ENCODE assay signal across 26 cellular contexts in genomic region chr6:100112855-100113508, GRCh38.
"Had no signal": no experiment of that assay in that cellular context is flagged by ENCODE, and none has a peak within 500 bp of the region (broad histone marks: within the 10 kb centered on the region; RNA-seq: fewer than 3 reads in every experiment).

No MANE protein-coding gene starts in this region.

- H3K4me1 ChIP-seq: esophagus squamous epithelium, pancreas, prostate gland, sigmoid colon, stomach, suprapubic skin, tibial nerve had no signal

- DNase-seq: activated CD4-positive, alpha-beta T cell treated with anti-CD3 and anti-CD28 coated beads for 36 hours; activated CD4-positive, CD25-positive, alpha-beta regulatory T cell; activated CD8-positive, alpha-beta memory T cell treated with anti-CD3 and anti-CD28 coated beads, Interleukin-2, amount 10 ng/mL, durations not matched to agents 7 days and 5 days; activated CD8-positive, alpha-beta T cell treated with anti-CD3 and anti-CD28 coated beads, Interleukin-2, amount 10 ng/mL, durations not matched to agents 7 days and 5 days; activated naive CD4-positive, alpha-beta T cell; activated T-cell treated with anti-CD3 and anti-CD28 coated beads, Interleukin-2, amount 50 U/mL, for 48 hours; anterior cingulate cortex; effector CD4-positive, alpha-beta T cell; esophagus squamous epithelium; left ventricle myocardium superior; mammary epithelial cell; naive thymus-derived CD4-positive, alpha-beta T cell; nucleus accumbens; pancreas; retina; sigmoid colon; stimulated activated CD4-positive, alpha-beta T cell treated with anti-CD3 and anti-CD28 coated beads, Interleukin-1b, Interleukin-23, amount 100 ng/mL, for 48 hours; stimulated activated CD4-positive, alpha-beta T cell treated with anti-CD3 and anti-CD28 coated beads, Interleukin-4, amount 100 ng/mL, for 4 hours; stimulated activated CD8-positive, alpha-beta memory T cell treated with anti-CD3 and anti-CD28 coated beads, Interleukin-4, amount 100 ng/mL, for 48 hours; stomach had no signal

- H3K36me3 ChIP-seq: esophagus squamous epithelium, pancreas, prostate gland, sigmoid colon, stomach, suprapubic skin, tibial nerve had no signal

- H3K9me3 ChIP-seq: esophagus squamous epithelium, pancreas, prostate gland, sigmoid colon, stomach, suprapubic skin, tibial nerve had no signal

- H3K27ac ChIP-seq: esophagus squamous epithelium, pancreas, prostate gland, sigmoid colon, stomach, suprapubic skin, tibial nerve had no signal

- ATAC-seq: activated CD4-positive, alpha-beta T cell treated with anti-CD3 and anti-CD28 coated beads for 36 hours; activated CD8-positive, alpha-beta memory T cell treated with anti-CD3 and anti-CD28 coated beads, Interleukin-2, amount 10 ng/mL, durations not matched to agents 7 days and 5 days; activated CD8-positive, alpha-beta T cell treated with anti-CD3 and anti-CD28 coated beads, Interleukin-2, amount 10 ng/mL, durations not matched to agents 7 days and 5 days; activated naive CD4-positive, alpha-beta T cell treated with anti-CD3 and anti-CD28 coated beads, Interleukin-2, amount 50 U/mL, for 72 hours; left ventricle myocardium superior; naive thymus-derived CD4-positive, alpha-beta T cell; pancreas; stimulated activated memory B cell treated with anti-CD40 and anti-IgM and Interleukin-4, amounts not matched to agents 10 μg/mL and 1 μg/mL and 100 μg/mL, for 72 hours had no signal

- H3K4me3 ChIP-seq: esophagus squamous epithelium, pancreas, prostate gland, sigmoid colon, smooth muscle cell, stomach, suprapubic skin, tibial nerve had no signal

- H3K27me3 ChIP-seq: pancreas, sigmoid colon had no signal
